In genomic region chrX:40108084-40108958, GRCh38 we compare ENCODE assay signal across 8 cellular contexts. TPM values are rescaled to one million over a fixed set of nuclear protein-coding genes. Genes with fewer than 3 reads are reported as not detected.
DNase-seq lines count a peak whose midpoint lies in the region; ATAC-seq and TF ChIP-seq lines count a peak whose summit lies in the region.

No MANE protein-coding gene starts in this region.

- H4K8ac ChIP-seq in neuronal stem cell (ENCODE audit: low read depth, low read length), result no peak overlapping the region

- H3K27me3 ChIP-seq in neuronal stem cell (ENCODE audit: control insufficient read depth in 3 of 3, insufficient read depth in 3 of 3, low read depth in 1 of 3, low read length in 3 of 3), result peaks cover 0 to 13% (median 0%) of the 10 kb centered on the region in 3 experiments

- CTCF ChIA-PET in T-cell (lab: Charles Lee), result no interaction called here

- H3K18ac ChIP-seq in neuronal stem cell (ENCODE audit: low read length), result peak overlapping the region; percentile 91

- no peak overlapping the region for H3K4ac ChIP-seq in neuronal stem cell (ENCODE audit: low read length)

- no peak overlapping the region for H2BK12ac ChIP-seq in neuronal stem cell (ENCODE audit: low read length)

- whole genome bisulfite sequencing in neuronal stem cell (ENCODE audit: extremely low coverage in 2 of 2, insufficient read length in 2 of 2, insufficient replicate concordance in 1 of 2), 2 donors, result no CpG with 5 or more reads among the region's 73 CpGs

- H3K27me3 Mint-ChIP-seq in T-cell, result peaks cover 0 to 18% of the 10 kb centered on the region in 2 donors

- no peak overlapping the region for H2BK120ac ChIP-seq in neuronal stem cell (ENCODE audit: low read depth, low read length)

- peaks cover 5% of the 10 kb centered on the region for H3K79me1 ChIP-seq in neuronal stem cell (ENCODE audit: low read depth, low read length)

- POLR2A ChIA-PET in T-cell (lab: Charles Lee), result no interaction called here

- no peak overlapping the region for H3K14ac ChIP-seq in neuronal stem cell (ENCODE audit: low read length)

- peak overlapping the region; percentile 70 for H3K9ac ChIP-seq in neuronal stem cell (ENCODE audit: low read depth, low read length, poor library complexity)

- no peak overlapping the region for H4K91ac ChIP-seq in neuronal stem cell (ENCODE audit: low read depth, low read length, poor library complexity)

- H2AFZ ChIP-seq in neuronal stem cell (ENCODE audit: low read length), result peak overlapping the region; percentile 62

- no peak overlapping the region for H2BK15ac ChIP-seq in neuronal stem cell (ENCODE audit: low read length)

- H3K9me3 Mint-ChIP-seq in T-cell, result no peaks in the 10 kb centered on the region

- ATAC-seq in T-cell (replicated peaks in 1 of 4) (no peak), HG03159 (IDR thresholded peaks at IDR 0.05; ENCODE audit: unreplicated experiment) (no peak)

- no peaks in the 10 kb centered on the region for H3K36me3 ChIP-seq in neuronal stem cell (replicated peaks in 1 of 2; ENCODE audit: control insufficient read depth in 2 of 2, insufficient read depth in 2 of 2, low read length in 2 of 2)

- H3K27ac ChIP-seq in 22Rv1, result peak overlapping the region; percentile 98
- H3K27ac ChIP-seq in neuronal stem cell (replicated peaks; ENCODE audit: low read length), result no peak overlapping the region

- no peak overlapping the region for H2AK5ac ChIP-seq in neuronal stem cell (ENCODE audit: low read depth, low read length)

- peak overlapping the region; percentile 31 for H3K4me3 ChIP-seq in GM12875 (ENCODE audit: low read depth, low read length)
- peak overlapping the region; percentile 44 for H3K4me3 ChIP-seq in fibroblast of the aortic adventitia (ENCODE audit: low read depth, low read length)
- H3K4me3 ChIP-seq in neuronal stem cell (ENCODE audit: low read length in 2 of 2), result peak overlapping the region; percentile 61 to 79

- DNase-seq in T-cell (no peak), fibroblast of the aortic adventitia (ENCODE audit: low read depth) (peak; percentile 65), neuronal stem cell (ENCODE audit: low spot score) (no peak), NCI-H1048 (lab: John Stamatoyannopoulos, UW) (no peak), AG08395 (ENCODE audit: low spot score) (no peak)

- peak overlapping the region; percentile 59 to 84 (median 64) for H3K4me3 Mint-ChIP-seq in T-cell

- no peak overlapping the region for H2BK5ac ChIP-seq in neuronal stem cell (ENCODE audit: low read length)

- H3K27ac Mint-ChIP-seq in T-cell, result no peak overlapping the region

- peaks cover 10 to 22% (median 15%) of the 10 kb centered on the region in 3 donors for H3K4me1 Mint-ChIP-seq in T-cell

- no peaks in the 10 kb centered on the region for H3K36me3 Mint-ChIP-seq in T-cell

- TF ChIP-seq CTCF in 22Rv1 (IDR thresholded peaks at IDR 0.05) (no peak), GM12875 (IDR thresholded peaks at IDR 0.05; ENCODE audit: borderline replicate concordance, insufficient read depth, low read depth, low read length) (no peak), fibroblast of the aortic adventitia (IDR thresholded peaks at IDR 0.05; ENCODE audit: insufficient read depth, low read length) (no peak)

- no peak overlapping the region for H3K23ac ChIP-seq in neuronal stem cell (ENCODE audit: low read depth, low read length, poor library complexity)

- H3K4me1 ChIP-seq in neuronal stem cell (ENCODE audit: control insufficient read depth in 2 of 2, insufficient read depth in 1 of 2, low read depth in 1 of 2, low read length in 2 of 2), result peaks cover 5 to 9% of the 10 kb centered on the region in 2 donors

- H3K9me3 ChIP-seq in neuronal stem cell (replicated peaks in 1 of 2; ENCODE audit: control insufficient read depth in 2 of 2, insufficient read depth in 1 of 2, low read depth in 1 of 2, low read length in 2 of 2), result no peaks in the 10 kb centered on the region

- peak overlapping the region; percentile 62 for H3K4me2 ChIP-seq in neuronal stem cell (ENCODE audit: insufficient read depth, low read length, poor library complexity, severe bottlenecking)

RNA-seq across cellular contexts. Expression of gene BCOR, which starts 10.6 kb away (rescaled TPM):
- total RNA-seq in T-cell (10 to 100 TPM; 24.4 to 49.2 (median 42.2) TPM), fibroblast of the aortic adventitia (ENCODE audit: low replicate concordance) (8.2 and 12.7 TPM in 2 replicates)
- 5.4 TPM for polyA plus RNA-seq in neuronal stem cell (2013, experiment 1 of 2)
- polyA plus RNA-seq in neuronal stem cell (2013, experiment 2 of 2), result 5.2 TPM
